In genomic region chr10:688287-688620, GRCh38 we compare ENCODE assay signal across 9 cellular contexts. TPM values are rescaled to one million over a fixed set of nuclear protein-coding genes. Genes with fewer than 3 reads are reported as not detected.
DNase-seq lines count a peak whose midpoint lies in the region; ATAC-seq and TF ChIP-seq lines count a peak whose summit lies in the region.
"Had no signal": no experiment of that assay in that cellular context is flagged by ENCODE, and none has a peak within 500 bp of the region (broad histone marks: within the 10 kb centered on the region; RNA-seq: fewer than 3 reads in every experiment).

No MANE protein-coding gene starts in this region.

- intact Hi-C loops in left lung (cut with DNase I), result no loop called here

- no peak for ATAC-seq in central memory CD8-positive, alpha-beta T cell (replicated peaks; ENCODE audit: extremely low read depth, poor library complexity, severe bottlenecking)
- no peak for ATAC-seq in left lung

- H3K9me3 ChIP-seq in HUES6 (ENCODE audit: control insufficient read depth, insufficient read depth, low read depth, low read length) (no peaks in the 10 kb centered on the region), left lung (no peaks in the 10 kb centered on the region), stomach smooth muscle (ENCODE audit: control insufficient read depth in 2 of 2, low read length in 2 of 2) (no peaks in the 10 kb centered on the region)

- H3K9ac ChIP-seq in HUES6 (ENCODE audit: low read length) (peak overlapping the region; percentile 47), stomach smooth muscle (ENCODE audit: low read length in 2 of 2) (peak overlapping the region; percentile 80)

- peaks cover 25% of the 10 kb centered on the region for H3K27me3 ChIP-seq in HUES6 (ENCODE audit: control insufficient read depth, insufficient read depth, low read length)
- peaks cover 0 to 32% of the 10 kb centered on the region in 2 donors for H3K27me3 ChIP-seq in left lung
- no peaks in the 10 kb centered on the region for H3K27me3 ChIP-seq in stomach smooth muscle (ENCODE audit: control insufficient read depth in 1 of 2, insufficient read depth in 2 of 2, low read length in 2 of 2)

- H3K4me3 Mint-ChIP-seq in central memory CD8-positive, alpha-beta T cell, result peak overlapping the region; percentile 27
- H3K4me3 Mint-ChIP-seq: activated naive CD8-positive, alpha-beta T cell treated with anti-CD3 and anti-CD28 coated beads for 36 hours had no signal

- H3K4me1 ChIP-seq in HUES6 (ENCODE audit: control insufficient read depth, insufficient read depth, low read length), result peaks cover 5% of the 10 kb centered on the region; the same call in 1 of the 2 replicates
- H3K4me1 ChIP-seq in left lung, result peaks cover 5 to 7% of the 10 kb centered on the region in 2 donors
- H3K4me1 ChIP-seq in stomach smooth muscle (ENCODE audit: control insufficient read depth, insufficient read depth, low read length), result peaks cover 40% of the 10 kb centered on the region

- H3K27me3 Mint-ChIP-seq in central memory CD8-positive, alpha-beta T cell, result peaks cover 65% of the 10 kb centered on the region

- H3K27ac ChIP-seq in HUES6 (ENCODE audit: low read depth, low read length) (no peak overlapping the region), left lung (no peak overlapping the region), stomach smooth muscle (ENCODE audit: low read length) (peak overlapping the region; percentile 80)

- DNase-seq in central memory CD8-positive, alpha-beta T cell (ENCODE audit: low spot score in 2 of 2), result no peak
- DNase-seq in left lung, result no peak
- no peak for DNase-seq in mesenteric fat pad (ENCODE audit: low spot score)
- DNase-seq in retina, result no peak
- DNase-seq in NCI-H2196 treated with DMSO at 0.1 percent for 48 hours (lab: John Stamatoyannopoulos, UW; ENCODE audit: unreplicated experiment), result no peak
- DNase-seq in NCI-H345 treated with DMSO at 0.1 percent for 48 hours (lab: John Stamatoyannopoulos, UW; ENCODE audit: unreplicated experiment), result no peak
- DNase-seq: activated naive CD8-positive, alpha-beta T cell treated with anti-CD3 and anti-CD28 coated beads for 36 hours had no signal

- H3K36me3 ChIP-seq in HUES6 (ENCODE audit: control insufficient read depth, insufficient read depth, low read length) (no peaks in the 10 kb centered on the region), left lung (no peaks in the 10 kb centered on the region), stomach smooth muscle (ENCODE audit: control insufficient read depth in 2 of 2, insufficient read depth in 2 of 2, low read length in 2 of 2) (no peaks in the 10 kb centered on the region)

- H3K27ac Mint-ChIP-seq in central memory CD8-positive, alpha-beta T cell (ENCODE audit: low read depth), result no peak overlapping the region
- H3K27ac Mint-ChIP-seq: activated naive CD8-positive, alpha-beta T cell treated with anti-CD3 and anti-CD28 coated beads for 36 hours had no signal

- peaks cover 5% of the 10 kb centered on the region for H3K4me1 Mint-ChIP-seq in central memory CD8-positive, alpha-beta T cell

- H3K4me3 ChIP-seq in HUES6 (ENCODE audit: low read depth, low read length), result peak overlapping the region; percentile 74
- peak overlapping the region; percentile 57 to 75 for H3K4me3 ChIP-seq in left lung
- H3K4me3 ChIP-seq in stomach smooth muscle (ENCODE audit: low read length in 2 of 2), result peak overlapping the region; percentile 75 to 85

- H3K36me3 Mint-ChIP-seq in central memory CD8-positive, alpha-beta T cell (ENCODE audit: insufficient read depth), result no peaks in the 10 kb centered on the region
- H3K36me3 Mint-ChIP-seq: activated naive CD8-positive, alpha-beta T cell treated with anti-CD3 and anti-CD28 coated beads for 36 hours had no signal

- H3K9me3 Mint-ChIP-seq in central memory CD8-positive, alpha-beta T cell, result no peaks in the 10 kb centered on the region
- H3K9me3 Mint-ChIP-seq: activated naive CD8-positive, alpha-beta T cell treated with anti-CD3 and anti-CD28 coated beads for 36 hours had no signal

- TF ChIP-seq CTCF in left lung (IDR thresholded peaks at IDR 0.05), result no peak

RNA-seq across cellular contexts. Expression of gene DIP2C, which starts 1.2 kb away (rescaled TPM):
- 10 to 100 TPM; 10.5 to 14.7 TPM for total RNA-seq in left lung
- 38.5 TPM for total RNA-seq in mesenteric fat pad
